10 cellular contexts compared by ENCODE assay signal in genomic region chr11:73528877-73529530, GRCh38.
DNase-seq lines count a peak whose midpoint lies in the region; ATAC-seq, FAIRE-seq and TF ChIP-seq lines count a peak whose summit lies in the region.
"Had no signal": no experiment of that assay in that cellular context is flagged by ENCODE, and none has a peak within 500 bp of the region (broad histone marks: within the 10 kb centered on the region; RNA-seq: fewer than 3 reads in every experiment).

No MANE protein-coding gene starts in this region.

- H3K27ac ChIP-seq in Panc1 (ENCODE audit: low read length) (peak overlapping the region; percentile 52), keratinocyte (ENCODE audit: control insufficient read depth, insufficient read depth, low read length) (no peak overlapping the region), parathyroid adenoma (no peak overlapping the region)

- peak overlapping the region in 1 of 2 experiments; percentile 20; a peak in 1 of 4 replicates for H3K4me3 ChIP-seq in Panc1 (ENCODE audit: low read depth in 2 of 2, low read length in 2 of 2)
- H3K4me3 ChIP-seq in keratinocyte (ENCODE audit: control insufficient read depth in 2 of 3, extremely low read depth in 1 of 3, insufficient read depth in 2 of 3, low read depth in 1 of 3, low read length in 3 of 3) = peak overlapping the region in 2 of 3 experiments; percentile 40 to 41
- no peak overlapping the region for H3K4me3 ChIP-seq in parathyroid adenoma (ENCODE audit: low read depth, low read length)

- intact Hi-C loops in Panc1 (cut with micrococcal nuclease; ENCODE audit: unreplicated experiment) = no loop called here

- in situ Hi-C loops in Panc1 (cut with HindIII; ENCODE audit: low pct_unique_long_range_greater_than_20kb, low sequenced_read_pairs) = no loop called here

- dilution Hi-C loops in keratinocyte (cut with MboI; ENCODE audit: extremely low pct_ligation_motif_present, low sequenced_read_pairs) = no loop called here

- POLR2A ChIA-PET in Panc1 (lab: Charles Lee) = interaction anchor here (0.9 kb wide), 1 partner anchor 120 kb away, joined by 3 read pairs; no protein-coding TSS in a partner anchor

- FAIRE-seq in keratinocyte (lab: Jason Lieb, UNC) = no peak

- H3K36me3 ChIP-seq in Panc1 (ENCODE audit: control insufficient read depth, insufficient read depth, low read length) (no peaks in the 10 kb centered on the region), keratinocyte (ENCODE audit: control insufficient read depth in 2 of 2, extremely low read depth in 1 of 2, insufficient read depth in 2 of 2, low read length in 2 of 2) (no peaks in the 10 kb centered on the region), parathyroid adenoma (ENCODE audit: control insufficient read depth, insufficient read depth, low read length) (no peaks in the 10 kb centered on the region)

- CTCF ChIA-PET in Panc1 (lab: Charles Lee) = interaction anchor here (0.8 to 1.5 kb wide), 2 partner anchors 132 to 153 kb away, joined by 6 read pairs; no protein-coding TSS in a partner anchor

- H3K9me1 ChIP-seq in keratinocyte (ENCODE audit: control insufficient read depth, extremely low read depth, insufficient read depth, low read length) = no peaks in the 10 kb centered on the region

- no TSS peak for BruUV-seq in Panc1 (replicated peaks; lab: Mats Ljungman, UMichigan)

- no peaks in the 10 kb centered on the region for H4K20me1 ChIP-seq in keratinocyte (ENCODE audit: control insufficient read depth, extremely low read depth, insufficient read depth, low read length)

- H3K27me3 ChIP-seq in Panc1 (ENCODE audit: control insufficient read depth, insufficient read depth, low read length) (no peaks in the 10 kb centered on the region), keratinocyte (ENCODE audit: control insufficient read depth, extremely low read depth, insufficient read depth, low read length) (no peaks in the 10 kb centered on the region), parathyroid adenoma (ENCODE audit: control insufficient read depth, insufficient read depth, low read length) (no peaks in the 10 kb centered on the region)

- H2AFZ ChIP-seq in keratinocyte (ENCODE audit: control insufficient read depth, low read length) (no peak overlapping the region), parathyroid adenoma (peak overlapping the region; percentile 17)

- DNase-seq in Ammon's horn (ENCODE audit: low spot score) (peak; percentile 23), Panc1 (ENCODE audit: low read depth, low spot score) (no peak), keratinocyte (ENCODE audit: low read depth, low spot score) (no peak), T-helper 2 cell (no peak), DMS114 treated with DMSO at 0.1 percent for 48 hours (lab: John Stamatoyannopoulos, UW; ENCODE audit: unreplicated experiment) (no peak)
- DNase-seq: activated CD4-positive, alpha-beta T cell treated with anti-CD3 and anti-CD28 coated beads, Interleukin-2, amount 50 U/mL, for 48 hours; amniotic stem cell had no signal

- no peaks in the 10 kb centered on the region for H3K9me3 ChIP-seq in Panc1 (ENCODE audit: control insufficient read depth, insufficient read depth, low read depth, low read length)
- H3K9me3 ChIP-seq in keratinocyte (ENCODE audit: control insufficient read depth, low read depth, low read length) = no peaks in the 10 kb centered on the region
- H3K9me3 ChIP-seq in parathyroid adenoma (ENCODE audit: control insufficient read depth, low read length) = no peaks in the 10 kb centered on the region

- H3K79me2 ChIP-seq in keratinocyte (ENCODE audit: control insufficient read depth, insufficient read depth, low read length) (no peaks in the 10 kb centered on the region), parathyroid adenoma (no peaks in the 10 kb centered on the region)

- H3K4me1 ChIP-seq in Panc1 (ENCODE audit: control insufficient read depth, insufficient read depth, low read length) = peaks cover 10% of the 10 kb centered on the region
- no peaks in the 10 kb centered on the region for H3K4me1 ChIP-seq in keratinocyte (ENCODE audit: control insufficient read depth, extremely low read depth, insufficient read depth, low read length)
- H3K4me1 ChIP-seq in parathyroid adenoma = no peaks in the 10 kb centered on the region

- ATAC-seq in Panc1 = no peak
- no peak for ATAC-seq in GM19467 (IDR thresholded peaks at IDR 0.05; ENCODE audit: unreplicated experiment)
- ATAC-seq in HG02973 (IDR thresholded peaks at IDR 0.05; ENCODE audit: unreplicated experiment) = no peak

- H3K9ac ChIP-seq in keratinocyte (ENCODE audit: control insufficient read depth, extremely low read depth, insufficient read depth, low read length) (no peak overlapping the region), parathyroid adenoma (no peak overlapping the region)

- no peak for TF ChIP-seq CTCF in Panc1 (IDR thresholded peaks at IDR 0.05)
- no peak for TF ChIP-seq CTCF in keratinocyte (optimal IDR thresholded peaks at IDR 0.05 in 1 of 3, IDR thresholded peaks at IDR 0.05 in 1 of 3, conservative IDR thresholded peaks at IDR 0.05 in 1 of 3; ENCODE audit: extremely low read depth in 1 of 3, insufficient read depth in 2 of 3, low read length in 3 of 3)
- no peak for TF ChIP-seq CTCF in parathyroid adenoma (IDR thresholded peaks at IDR 0.05)

- H3K4me2 ChIP-seq in keratinocyte (ENCODE audit: control insufficient read depth, extremely low read depth, insufficient read depth, low read depth, low read length) = peak overlapping the region; percentile 83
- H3K4me2 ChIP-seq in parathyroid adenoma (ENCODE audit: low read length) = peak overlapping the region; percentile 43
